9 cellular contexts compared by ENCODE assay signal in genomic region chr7:520503-521161, GRCh38. TPM values are rescaled to one million over a fixed set of nuclear protein-coding genes. Genes with fewer than 3 reads are reported as not detected.
DNase-seq lines count a peak whose midpoint lies in the region; ATAC-seq, FAIRE-seq and TF ChIP-seq lines count a peak whose summit lies in the region.
"Had no signal": no experiment of that assay in that cellular context is flagged by ENCODE, and none has a peak within 500 bp of the region (broad histone marks: within the 10 kb centered on the region; RNA-seq: fewer than 3 reads in every experiment).

No MANE protein-coding gene starts in this region.

- no peak overlapping the region for H2BK12ac ChIP-seq in mesenchymal stem cell (ENCODE audit: low read length in 2 of 2)

- peak overlapping the region; percentile 59 for H4K91ac ChIP-seq in mesenchymal stem cell (ENCODE audit: low read length)

- no peaks in the 10 kb centered on the region for H3K36me3 ChIP-seq in cardiac muscle cell
- H3K36me3 ChIP-seq in mesenchymal stem cell (ENCODE audit: control insufficient read depth in 1 of 2, insufficient read depth in 2 of 2, low read depth in 1 of 2, low read length in 2 of 2): no peaks in the 10 kb centered on the region

- H3K4me2 ChIP-seq in mesenchymal stem cell (ENCODE audit: low read length, poor library complexity, severe bottlenecking): peak overlapping the region; percentile 66

- peak in 1 of 2 donors; percentile 53 for DNase-seq in cardiac muscle cell (ENCODE audit: low read depth in 1 of 2, low spot score in 1 of 2)
- no peak for DNase-seq in Right ventricle myocardium superior
- peak in 6 of 61 donors; percentile 11 to 56 (median 28) for DNase-seq in caudate nucleus (lab: John Stamatoyannopoulos, UW)
- peak; percentile 54 for DNase-seq in mesenchymal stem cell
- no peak for DNase-seq in urothelium cell line (ENCODE audit: low spot score)
- no peak for DNase-seq in H54 (ENCODE audit: insufficient read length, low spot score)
- DNase-seq in NCI-H2171 (lab: John Stamatoyannopoulos, UW): no peak
- no peak for DNase-seq in NCI-H446 treated with DMSO at 0.1 percent for 48 hours (lab: John Stamatoyannopoulos, UW)
- DNase-seq: CD4-positive, alpha-beta T cell had no signal

- no peak overlapping the region for H3K23ac ChIP-seq in mesenchymal stem cell (ENCODE audit: low read length in 2 of 2)

- no peak overlapping the region for H2BK120ac ChIP-seq in mesenchymal stem cell (ENCODE audit: low read depth, low read length)

- no peak overlapping the region for H3K18ac ChIP-seq in mesenchymal stem cell (ENCODE audit: low read depth in 1 of 2, low read length in 2 of 2)

- H3K79me1 ChIP-seq in mesenchymal stem cell (replicated peaks; ENCODE audit: low read length, poor library complexity, severe bottlenecking): peaks cover 6% of the 10 kb centered on the region

- peak; percentile 34 for TF ChIP-seq CTCF in cardiac muscle cell (IDR thresholded peaks at IDR 0.05; ENCODE audit: low read depth, low read length)

- no peak overlapping the region for H2AK5ac ChIP-seq in mesenchymal stem cell (ENCODE audit: low read length, severe bottlenecking)

- H3K9ac ChIP-seq in mesenchymal stem cell (ENCODE audit: low read length): no peak overlapping the region

- H3K27me3 ChIP-seq in cardiac muscle cell (peaks cover 44% of the 10 kb centered on the region), mesenchymal stem cell (ENCODE audit: control insufficient read depth in 1 of 2, insufficient read depth in 1 of 2, low read length in 2 of 2) (peaks cover 26 to 52% of the 10 kb centered on the region in 2 experiments)

- no peak for ATAC-seq in Right ventricle myocardium superior (ENCODE audit: poor library complexity)

- H3K14ac ChIP-seq in mesenchymal stem cell (ENCODE audit: low read length in 2 of 2): no peak overlapping the region

- H3K4me1 ChIP-seq in cardiac muscle cell (ENCODE audit: low read depth) (peaks cover 13% of the 10 kb centered on the region), mesenchymal stem cell (ENCODE audit: control insufficient read depth, insufficient read depth, low read depth, low read length) (peaks cover 44% of the 10 kb centered on the region)

- H3K27ac ChIP-seq in cardiac muscle cell: no peak overlapping the region
- H3K27ac ChIP-seq in caudate nucleus (ENCODE audit: low read depth, low read length): peak overlapping the region; percentile 70
- no peak overlapping the region for H3K27ac ChIP-seq in mesenchymal stem cell (ENCODE audit: low read length, poor library complexity, severe bottlenecking)

- FAIRE-seq in urothelium cell line (lab: Jason Lieb, UNC): peak; percentile 77
- FAIRE-seq in H54 (lab: Jason Lieb, UNC): no peak

- peak overlapping the region; percentile 31 for H3K4me3 ChIP-seq in cardiac muscle cell
- peak overlapping the region in 1 of 2 experiments; percentile 70 for H3K4me3 ChIP-seq in mesenchymal stem cell (ENCODE audit: insufficient read depth in 1 of 2, low read depth in 1 of 2, low read length in 2 of 2)

- H3K4ac ChIP-seq in mesenchymal stem cell (ENCODE audit: low read depth in 1 of 2, low read length in 2 of 2): no peak overlapping the region

- intact Hi-C loops in Right ventricle myocardium superior (cut with DNase I): loop anchor here (5.0 to 10.0 kb wide), 3 partner anchors 124 to 212 kb away; no protein-coding TSS in a partner anchor

- no peak for TF ChIP-seq POLR2A in H54 (IDR thresholded peaks at IDR 0.05; ENCODE audit: low read depth, low read length)

- H2BK15ac ChIP-seq in mesenchymal stem cell (ENCODE audit: low read depth, poor library complexity, severe bottlenecking): peak overlapping the region; percentile 23

- no peak overlapping the region for H2AFZ ChIP-seq in mesenchymal stem cell (ENCODE audit: low read depth, low read length)

- H3K9me3 ChIP-seq in cardiac muscle cell (ENCODE audit: low read depth) (no peaks in the 10 kb centered on the region), mesenchymal stem cell (ENCODE audit: control insufficient read depth, low read length) (no peaks in the 10 kb centered on the region)

- 2% methylated on average over 58 of the region's 63 CpGs for WGBS in mesenchymal stem cell

- H2BK5ac ChIP-seq in mesenchymal stem cell (ENCODE audit: low read depth, low read length, poor library complexity, severe bottlenecking): no peak overlapping the region

- no peak overlapping the region for H4K8ac ChIP-seq in mesenchymal stem cell (ENCODE audit: low read length)

RNA-seq across cellular contexts. Expression of gene PDGFA, which starts 1.0 kb away (rescaled TPM):
- total RNA-seq in cardiac muscle cell (22.0 and 25.6 TPM in 2 replicates), Right ventricle myocardium superior (34.5 TPM)
- polyA plus RNA-seq in cardiac muscle cell: 6.5 and 7.7 TPM in 2 replicates
- polyA plus RNA-seq in mesenchymal stem cell (2013, experiment 1 of 2): 23.5 TPM
- polyA plus RNA-seq in mesenchymal stem cell (2013, experiment 2 of 2): 22.9 TPM
